In the genomic region with DNA sequence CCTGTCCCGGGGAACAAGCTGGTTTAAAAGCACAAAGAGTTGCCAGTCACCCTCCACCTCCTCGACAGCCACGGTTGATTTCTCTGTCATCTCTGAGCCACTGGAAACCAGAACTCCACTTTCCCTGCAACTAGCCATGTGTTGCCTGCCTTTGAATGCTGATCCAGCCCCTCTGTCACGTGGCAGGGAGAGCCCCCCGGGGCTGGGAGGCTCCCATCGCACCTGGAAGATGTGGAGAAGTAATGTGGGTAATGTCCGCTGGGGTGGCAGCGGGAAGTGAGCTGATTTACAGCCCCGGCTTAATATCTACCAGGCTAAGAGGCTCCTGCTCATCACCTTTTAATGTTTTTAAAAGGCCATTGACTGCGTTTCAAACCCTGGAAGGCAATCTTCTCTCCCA, we compare ENCODE assay signal across 14 cellular contexts.
DNase-seq lines count a peak whose midpoint lies in the region; ATAC-seq and TF ChIP-seq lines count a peak whose summit lies in the region.
"Had no signal": no experiment of that assay in that cellular context is flagged by ENCODE, and none has a peak within 500 bp of the region (broad histone marks: within the 10 kb centered on the region; RNA-seq: fewer than 3 reads in every experiment).

No MANE protein-coding gene starts in this region.

- TF ChIP-seq CTCF in WERI-Rb-1 (IDR thresholded peaks at IDR 0.05; ENCODE audit: low read depth, low read length), result no peak

- ATAC-seq in SK-N-SH treated with all-trans-retinoic acid at 6 μM for 48 hours, result no peak
- ATAC-seq: A549, HCT116 had no signal

- peaks cover 51% of the 10 kb centered on the region for H3K4me1 ChIP-seq in stomach smooth muscle (ENCODE audit: control insufficient read depth, insufficient read depth, low read length)
- H3K4me1 ChIP-seq: A549, BLaER1 had no signal

- H3K36me3 ChIP-seq in WERI-Rb-1 (peaks cover 9% of the 10 kb centered on the region), stomach smooth muscle (ENCODE audit: control insufficient read depth in 2 of 2, insufficient read depth in 2 of 2, low read length in 2 of 2) (peaks cover 4 to 19% of the 10 kb centered on the region in 2 donors)
- H3K36me3 ChIP-seq: BLaER1 had no signal

- in situ Hi-C loops in ACHN (cut with HindIII; ENCODE audit: low pct_ligation_motif_present, low pct_unique_long_range_greater_than_20kb, low sequenced_read_pairs), result no loop called here

- no peaks in the 10 kb centered on the region for H3K27me3 ChIP-seq in WERI-Rb-1 (ENCODE audit: insufficient read depth, low read depth, severe bottlenecking)
- no peaks in the 10 kb centered on the region for H3K27me3 ChIP-seq in stomach smooth muscle (ENCODE audit: control insufficient read depth in 1 of 2, insufficient read depth in 2 of 2, low read length in 2 of 2)

- no peaks in the 10 kb centered on the region for H3K9me3 ChIP-seq in WERI-Rb-1 (ENCODE audit: severe bottlenecking)
- no peaks in the 10 kb centered on the region for H3K9me3 ChIP-seq in stomach smooth muscle (ENCODE audit: control insufficient read depth in 2 of 2, low read length in 2 of 2)
- H3K9me3 ChIP-seq: A549, BLaER1 had no signal

- peak overlapping the region; percentile 35; the same call in 1 of the 2 replicates for H3K27ac ChIP-seq in WERI-Rb-1
- H3K27ac ChIP-seq in stomach smooth muscle (ENCODE audit: low read length), result peak overlapping the region; percentile 46
- H3K27ac ChIP-seq: A549, BLaER1 had no signal

- H3K4me3 ChIP-seq in WERI-Rb-1 (ENCODE audit: low read depth, low read length), result no peak overlapping the region
- no peak overlapping the region for H3K4me3 ChIP-seq in stomach smooth muscle (ENCODE audit: low read length in 2 of 2)
- H3K4me3 ChIP-seq: A549, BLaER1 had no signal

- H3K9ac ChIP-seq in stomach smooth muscle (ENCODE audit: low read length in 2 of 2), result no peak overlapping the region
- H3K9ac ChIP-seq: BLaER1 had no signal

- DNase-seq in WERI-Rb-1, result peak; percentile 60
- DNase-seq in left kidney (ENCODE audit: low read depth, low spot score), result peak; percentile 69
- DNase-seq in COLO668 (lab: John Stamatoyannopoulos, UW; ENCODE audit: unreplicated experiment), result no peak
- no peak for DNase-seq in ACHN
- no peak for DNase-seq in HuH-7.5 (ENCODE audit: low spot score)
- DNase-seq: CD8-positive, alpha-beta memory T cell; DMS53; GF-D8; IMR-90 had no signal

TF ChIP-seq in SK-N-SH treated with all-trans-retinoic acid at 6 μM for 48 hours, 23 proteins besides CTCF, POLR2A, EP300 and RAD21:
- no peak for TF ChIP-seq SNAI2 (CRISPR knock-in tag; IDR thresholded peaks at IDR 0.05)
- TF ChIP-seq, protein P1, sequence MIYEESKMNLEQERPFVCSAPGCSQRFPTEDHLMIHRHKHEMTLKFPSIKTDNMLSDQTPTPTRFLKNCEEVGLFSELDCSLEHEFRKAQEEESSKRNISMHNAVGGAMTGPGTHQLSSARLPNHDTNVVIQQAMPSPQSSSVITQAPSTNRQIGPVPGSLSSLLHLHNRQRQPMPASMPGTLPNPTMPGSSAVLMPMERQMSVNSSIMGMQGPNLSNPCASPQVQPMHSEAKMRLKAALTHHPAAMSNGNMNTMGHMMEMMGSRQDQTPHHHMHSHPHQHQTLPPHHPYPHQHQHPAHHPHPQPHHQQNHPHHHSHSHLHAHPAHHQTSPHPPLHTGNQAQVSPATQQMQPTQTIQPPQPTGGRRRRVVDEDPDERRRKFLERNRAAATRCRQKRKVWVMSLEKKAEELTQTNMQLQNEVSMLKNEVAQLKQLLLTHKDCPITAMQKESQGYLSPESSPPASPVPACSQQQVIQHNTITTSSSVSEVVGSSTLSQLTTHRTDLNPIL (CRISPR knock-in tag; IDR thresholded peaks at IDR 0.05; ENCODE audit: low read depth), result no peak

Comparison
In these comparisons a context has a peak if more than half of its experiments do, and no peak if none do; other contexts are left out.
1. DNase-seq: peak in WERI-Rb-1 (single experiment) and left kidney (single experiment); none in COLO668 (single experiment), ACHN (single experiment) and HuH-7.5 (single experiment).